Comparison of ENCODE assay signal across 8 cellular contexts in genomic region chr9:32571969-32572899, GRCh38. TPM values are rescaled to one million over a fixed set of nuclear protein-coding genes. Genes with fewer than 3 reads are reported as not detected.
A peak's percentile ranks its signal among the peaks of the same experiment; 100 is the strongest.
DNase-seq lines count a peak whose midpoint lies in the region; ATAC-seq, FAIRE-seq and TF ChIP-seq lines count a peak whose summit lies in the region.

No MANE protein-coding gene starts in this region.

- no peak overlapping the region for H3K18ac ChIP-seq in neuronal stem cell (ENCODE audit: low read length)

- FAIRE-seq in RCC 7860 (lab: Jason Lieb, UNC): no peak

- H3K36me3 ChIP-seq in HUES6 (ENCODE audit: control insufficient read depth, insufficient read depth, low read length): peaks cover 8% of the 10 kb centered on the region
- peaks cover 4 to 32% of the 10 kb centered on the region in 2 donors for H3K36me3 ChIP-seq in neuronal stem cell (replicated peaks in 1 of 2; ENCODE audit: control insufficient read depth in 2 of 2, insufficient read depth in 2 of 2, low read length in 2 of 2)
- H3K36me3 ChIP-seq in thymus (ENCODE audit: control insufficient read depth, insufficient read depth): peaks cover 5% of the 10 kb centered on the region

- peak overlapping the region; percentile 72 for H3K9ac ChIP-seq in HUES6 (ENCODE audit: low read length)
- H3K9ac ChIP-seq in neuronal stem cell (ENCODE audit: low read depth, low read length, poor library complexity): peak overlapping the region; percentile 86

- no peak overlapping the region for H4K91ac ChIP-seq in neuronal stem cell (ENCODE audit: low read depth, low read length, poor library complexity)

- no peak overlapping the region for H3K14ac ChIP-seq in neuronal stem cell (ENCODE audit: low read length)

- H3K9me3 ChIP-seq in HUES6 (ENCODE audit: control insufficient read depth, insufficient read depth, low read depth, low read length) (no peaks in the 10 kb centered on the region), neuronal stem cell (replicated peaks in 1 of 2; ENCODE audit: control insufficient read depth in 2 of 2, insufficient read depth in 1 of 2, low read depth in 1 of 2, low read length in 2 of 2) (no peaks in the 10 kb centered on the region), thymus (ENCODE audit: control insufficient read depth) (no peaks in the 10 kb centered on the region)

- H2AK5ac ChIP-seq in neuronal stem cell (ENCODE audit: low read depth, low read length): no peak overlapping the region

- WGBS in neuronal stem cell (ENCODE audit: extremely low coverage in 2 of 2, insufficient read length in 2 of 2, insufficient replicate concordance in 1 of 2), 2 donors: no CpG with 5 or more reads among the region's 17 CpGs
- WGBS in thymus: 3% methylated on average over 17 of the region's 17 CpGs

- H2BK15ac ChIP-seq in neuronal stem cell (ENCODE audit: low read length): no peak overlapping the region

- H3K4me1 ChIP-seq in HUES6 (ENCODE audit: control insufficient read depth, insufficient read depth, low read length) (peaks cover 6% of the 10 kb centered on the region; the same call in 1 of the 2 replicates), neuronal stem cell (ENCODE audit: control insufficient read depth in 2 of 2, insufficient read depth in 1 of 2, low read depth in 1 of 2, low read length in 2 of 2) (peaks cover 0 to 3% of the 10 kb centered on the region in 2 donors), thymus (ENCODE audit: control insufficient read depth, insufficient read depth, low read length) (no peaks in the 10 kb centered on the region)

- no peak overlapping the region for H2BK120ac ChIP-seq in neuronal stem cell (ENCODE audit: low read depth, low read length)

- peaks cover 5% of the 10 kb centered on the region for H3K79me1 ChIP-seq in neuronal stem cell (ENCODE audit: low read depth, low read length)

- DNase-seq in DMS79 (lab: John Stamatoyannopoulos, UW): peak; percentile 36
- DNase-seq in RCC 7860 (ENCODE audit: low spot score): peak; percentile 51
- peak; percentile 55 for DNase-seq in activated effector memory CD4-positive, alpha-beta T cell treated with Interleukin-2 at 50 U/mL for 16 hours
- peak; percentile 75 to 89 for DNase-seq in foreskin fibroblast
- DNase-seq in neuronal stem cell (ENCODE audit: low spot score): peak; percentile 57

- peak overlapping the region; percentile 10 for H2BK5ac ChIP-seq in neuronal stem cell (ENCODE audit: low read length)

- H3K27me3 ChIP-seq in HUES6 (ENCODE audit: control insufficient read depth, insufficient read depth, low read length): no peaks in the 10 kb centered on the region
- H3K27me3 ChIP-seq in neuronal stem cell (ENCODE audit: control insufficient read depth in 3 of 3, insufficient read depth in 3 of 3, low read depth in 1 of 3, low read length in 3 of 3): no peaks in the 10 kb centered on the region
- peaks cover 3% of the 10 kb centered on the region for H3K27me3 ChIP-seq in thymus (ENCODE audit: control insufficient read depth, insufficient read depth)

- no peak overlapping the region for H4K8ac ChIP-seq in neuronal stem cell (ENCODE audit: low read depth, low read length)

- H2BK12ac ChIP-seq in neuronal stem cell (ENCODE audit: low read length): no peak overlapping the region

- H3K4me3 ChIP-seq in HUES6 (ENCODE audit: low read depth, low read length) (peak overlapping the region; percentile 82), foreskin fibroblast (ENCODE audit: low read depth in 1 of 2, low read length in 2 of 2) (peak overlapping the region; percentile 82 to 96), neuronal stem cell (ENCODE audit: low read length in 2 of 2) (peak overlapping the region; percentile 89 to 93), thymus (ENCODE audit: low read length) (peak overlapping the region; percentile 77)

- H3K23ac ChIP-seq in neuronal stem cell (ENCODE audit: low read depth, low read length, poor library complexity): no peak overlapping the region

- H3K4ac ChIP-seq in neuronal stem cell (ENCODE audit: low read length): no peak overlapping the region

- peak; percentile 90 for ATAC-seq in GM21515 (IDR thresholded peaks at IDR 0.05; ENCODE audit: unreplicated experiment)

- TF ChIP-seq CTCF in foreskin fibroblast (IDR thresholded peaks at IDR 0.05; ENCODE audit: low read depth, low read length): peak; percentile 73

- H3K27ac ChIP-seq in HUES6 (ENCODE audit: low read depth, low read length): no peak overlapping the region; the same call in 1 of the 2 replicates
- peak overlapping the region; percentile 60 for H3K27ac ChIP-seq in neuronal stem cell (replicated peaks; ENCODE audit: low read length)
- peak overlapping the region; percentile 99 for H3K27ac ChIP-seq in thymus (ENCODE audit: low read depth)

- H2AFZ ChIP-seq in neuronal stem cell (ENCODE audit: low read length): peak overlapping the region; percentile 97

- peak overlapping the region; percentile 81 for H3K4me2 ChIP-seq in neuronal stem cell (ENCODE audit: insufficient read depth, low read length, poor library complexity, severe bottlenecking)

RNA-seq across cellular contexts. Expression of gene NDUFB6, which starts 0.7 kb away (rescaled TPM):
- 63.4 TPM for polyA plus RNA-seq in neuronal stem cell (2013, experiment 1 of 2)
- 67.7 TPM for polyA plus RNA-seq in neuronal stem cell (2013, experiment 2 of 2)
- polyA plus RNA-seq in thymus: 42.9 TPM

RNA-seq across cellular contexts. Expression of gene TOPORS, which starts 19.8 kb away (rescaled TPM):
- polyA plus RNA-seq in neuronal stem cell (2013, experiment 1 of 2): 23.3 TPM
- polyA plus RNA-seq in neuronal stem cell (2013, experiment 2 of 2): 24.5 TPM
- 12.1 TPM for polyA plus RNA-seq in thymus

RNA-seq across cellular contexts. Expression of gene SMIM27, which starts 20.1 kb away (rescaled TPM):
- 42.7 TPM for polyA plus RNA-seq in neuronal stem cell (2013, experiment 1 of 2)
- 42.8 TPM for polyA plus RNA-seq in neuronal stem cell (2013, experiment 2 of 2)
- polyA plus RNA-seq in thymus: 28.5 TPM

RNA-seq across cellular contexts. Expression of gene RIGI, which starts 46.2 kb away (rescaled TPM):
- polyA plus RNA-seq in neuronal stem cell (2013, experiment 1 of 2): 2.4 TPM
- 2.2 TPM for polyA plus RNA-seq in neuronal stem cell (2013, experiment 2 of 2)
- 14.4 TPM for polyA plus RNA-seq in thymus
